In the genomic region with DNA sequence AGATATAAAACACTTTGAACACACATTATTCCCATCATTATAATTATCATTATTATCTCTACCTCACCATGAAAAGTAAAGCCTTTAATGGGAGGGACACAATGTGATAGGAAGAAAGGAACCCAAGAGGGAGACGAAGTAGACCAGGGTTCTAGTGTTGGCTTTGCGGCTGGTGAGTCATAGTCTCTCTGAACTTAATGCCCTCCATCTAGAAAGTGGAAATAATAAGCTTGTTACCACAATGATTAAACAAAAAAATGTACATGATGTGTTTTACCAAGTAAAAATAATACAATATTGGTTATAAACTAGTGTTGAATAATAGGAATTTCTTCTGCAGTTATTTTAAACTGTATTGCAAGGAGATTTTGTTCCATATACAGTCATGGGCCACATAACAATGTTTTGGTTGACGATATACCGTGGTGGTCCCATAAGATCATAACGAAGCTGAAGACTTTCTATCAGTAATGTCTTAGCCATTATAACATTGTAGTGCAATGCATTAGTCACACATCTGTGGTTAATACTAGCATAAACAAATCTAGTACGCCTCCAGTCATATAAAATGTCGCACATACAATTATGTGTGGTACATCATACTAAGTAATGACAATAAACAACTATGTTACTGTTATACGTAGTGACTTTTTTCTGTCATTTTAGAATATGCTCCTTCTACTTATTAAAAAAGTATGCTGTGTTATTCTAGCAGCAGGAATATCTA, we compare ENCODE assay signal across 18 cellular contexts.
DNase-seq lines count a peak whose midpoint lies in the region; FAIRE-seq and TF ChIP-seq lines count a peak whose summit lies in the region.
"Had no signal": no experiment of that assay in that cellular context is flagged by ENCODE, and none has a peak within 500 bp of the region (broad histone marks: within the 10 kb centered on the region; RNA-seq: fewer than 3 reads in every experiment).

No MANE protein-coding gene starts in this region.

- DNase-seq in DMS153 treated with DMSO at 0.1 percent for 48 hours (lab: John Stamatoyannopoulos, UW; ENCODE audit: unreplicated experiment): peak; percentile 67
- DNase-seq in DMS153 (lab: John Stamatoyannopoulos, UW): no peak
- peak; percentile 6 for DNase-seq in MV-4-11 (lab: John Stamatoyannopoulos, UW)
- DNase-seq in mammary epithelial cell: peak; percentile 71
- DNase-seq in non-pigmented ciliary epithelial cell (ENCODE audit: low read depth): peak; percentile 50
- DNase-seq in GM19240 (ENCODE audit: insufficient read length, low spot score): no peak
- DNase-seq in small intestine: no peak
- DNase-seq in immature natural killer cell: no peak
- DNase-seq: activated CD4-positive, alpha-beta T cell treated with anti-CD3 and anti-CD28 coated beads, Interleukin-2, amount 10 ng/mL, durations not matched to agents 7 days and 5 days; activated naive CD4-positive, alpha-beta T cell; anterior cingulate cortex; C1 segment of cervical spinal cord; left lung; NCI-H524; stimulated activated CD4-positive, alpha-beta T cell treated with anti-CD3 and anti-CD28 coated beads, Interleukin-12 subunit alpha, Interleukin-12 subunit beta, amount 100 ng/mL, for 4 hours had no signal

- peaks cover 0 to 11% (median 7%) of the 10 kb centered on the region in 6 donors for H3K9me3 Mint-ChIP-seq in immature natural killer cell
- H3K9me3 Mint-ChIP-seq: GM23338 had no signal

- peaks cover 22% of the 10 kb centered on the region for H3K4me1 ChIP-seq in mammary epithelial cell (ENCODE audit: insufficient read depth, low read length)
- H3K4me1 ChIP-seq in small intestine (ENCODE audit: control insufficient read depth in 2 of 2, insufficient read depth in 1 of 2, low read depth in 1 of 2, low read length in 1 of 2): no peaks in the 10 kb centered on the region

- no peaks in the 10 kb centered on the region for H3K36me3 Mint-ChIP-seq in immature natural killer cell

- H3K36me3 ChIP-seq in mammary epithelial cell (ENCODE audit: insufficient read depth, low read length) (no peaks in the 10 kb centered on the region), small intestine (ENCODE audit: control insufficient read depth in 2 of 2, insufficient read depth in 2 of 2, low read length in 2 of 2) (no peaks in the 10 kb centered on the region)
- H3K36me3 ChIP-seq: left lung had no signal

- no peaks in the 10 kb centered on the region for H3K27me3 ChIP-seq in mammary epithelial cell (ENCODE audit: insufficient read depth, low read length)
- H3K27me3 ChIP-seq in small intestine (ENCODE audit: control insufficient read depth in 2 of 2, insufficient read depth in 2 of 2, low read length in 2 of 2): no peaks in the 10 kb centered on the region
- H3K27me3 ChIP-seq: left lung had no signal

- no TSS peak for BruUV-seq in mammary epithelial cell (replicated peaks; lab: Mats Ljungman, UMichigan)

- 46% methylated on average over 8 of the region's 8 CpGs for WGBS in mammary epithelial cell (ENCODE audit: low coverage, missing lambda C conversion rate)
- 75 to 84% (median 76%) methylated on average over 8 of the region's 8 CpGs for WGBS in small intestine, 3 donors

- H3K27ac Mint-ChIP-seq in immature natural killer cell: no peak overlapping the region
- H3K27ac Mint-ChIP-seq: activated CD4-positive, alpha-beta T cell treated with anti-CD3 and anti-CD28 coated beads, Interleukin-2, amount 10 ng/mL, durations not matched to agents 7 days and 5 days had no signal

- FAIRE-seq in small intestine (lab: Jason Lieb, UNC): no peak
- FAIRE-seq: frontal cortex had no signal

- peak overlapping the region; percentile 31 for H3K4me2 ChIP-seq in mammary epithelial cell (ENCODE audit: insufficient read depth, low read depth, low read length)
- H3K4me2 ChIP-seq: GM23338 had no signal

- intact Hi-C loops in mammary epithelial cell (cut with micrococcal nuclease): loop anchor here (10.0 kb wide), 2 partner anchors 120 to 360 kb away; no protein-coding TSS in a partner anchor

- TF ChIP-seq CTCF in mammary epithelial cell (conservative IDR thresholded peaks at IDR 0.05 in 1 of 2, IDR thresholded peaks at IDR 0.05 in 1 of 2; ENCODE audit: extremely low read depth in 1 of 2, insufficient read depth in 1 of 2, low read depth in 1 of 2, low read length in 2 of 2): no peak

- H3K27ac ChIP-seq in mammary epithelial cell (ENCODE audit: insufficient read depth, low read depth, low read length) (peak overlapping the region; percentile 48), small intestine (ENCODE audit: low read depth in 1 of 2, low read length in 1 of 2) (no peak overlapping the region)
- H3K27ac ChIP-seq: 22Rv1 had no signal

- CTCF ChIA-PET in mammary epithelial cell (lab: Charles Lee; ENCODE audit: low non-redundant PET): interaction anchor here (0.7 kb wide), 1 partner anchor 74 kb away, joined by 4 read pairs; no protein-coding TSS in a partner anchor

- no peak overlapping the region for H3K4me3 ChIP-seq in mammary epithelial cell (replicated peaks in 1 of 3; ENCODE audit: insufficient read depth in 1 of 3, low read depth in 2 of 3, low read length in 3 of 3)
- no peak overlapping the region for H3K4me3 ChIP-seq in small intestine (ENCODE audit: low read depth in 1 of 2, low read length in 2 of 2)
- H3K4me3 ChIP-seq: GM23338, left lung had no signal

- no peaks in the 10 kb centered on the region for H3K79me2 ChIP-seq in mammary epithelial cell (ENCODE audit: insufficient read depth, low read length)

- peaks cover 0 to 3% (median 2%) of the 10 kb centered on the region in 3 donors for H3K27me3 Mint-ChIP-seq in immature natural killer cell (ENCODE audit: low read depth in 3 of 3)
- H3K27me3 Mint-ChIP-seq: activated CD4-positive, alpha-beta T cell treated with anti-CD3 and anti-CD28 coated beads, Interleukin-2, amount 10 ng/mL, durations not matched to agents 7 days and 5 days had no signal

- H3K9ac ChIP-seq in mammary epithelial cell (ENCODE audit: insufficient read depth, low read length): no peak overlapping the region

- dilution Hi-C loops in mammary epithelial cell (cut with HindIII; ENCODE audit: low sequenced_read_pairs): no loop called here

- H3K4me3 Mint-ChIP-seq in immature natural killer cell: no peak overlapping the region
- H3K4me3 Mint-ChIP-seq: activated CD4-positive, alpha-beta T cell treated with anti-CD3 and anti-CD28 coated beads, Interleukin-2, amount 10 ng/mL, durations not matched to agents 7 days and 5 days; GM23338 had no signal

- H2AFZ ChIP-seq in mammary epithelial cell (ENCODE audit: low read depth, low read length): no peak overlapping the region
- H2AFZ ChIP-seq: GM23338 had no signal

- no peaks in the 10 kb centered on the region for H4K20me1 ChIP-seq in mammary epithelial cell (ENCODE audit: insufficient read depth, low read length)

- H3K9me3 ChIP-seq in mammary epithelial cell (replicated peaks; ENCODE audit: insufficient read depth, low read length): no peaks in the 10 kb centered on the region
- no peaks in the 10 kb centered on the region for H3K9me3 ChIP-seq in small intestine (ENCODE audit: control insufficient read depth, low read depth)
- H3K9me3 ChIP-seq: left lung had no signal

- no peaks in the 10 kb centered on the region for H3K4me1 Mint-ChIP-seq in immature natural killer cell
- H3K4me1 Mint-ChIP-seq: activated CD4-positive, alpha-beta T cell treated with anti-CD3 and anti-CD28 coated beads, Interleukin-2, amount 10 ng/mL, durations not matched to agents 7 days and 5 days had no signal

- in situ Hi-C loops in mammary epithelial cell (cut with MboI; ENCODE audit: low sequenced_read_pairs in 2 of 2): no loop called here

Comparison
In these comparisons a context has a peak if more than half of its experiments do, and no peak if none do; other contexts are left out.
1. DNase-seq: peak in DMS153 treated with DMSO at 0.1 percent for 48 hours (single experiment), MV-4-11 (single experiment), mammary epithelial cell (single experiment) and non-pigmented ciliary epithelial cell (single experiment); none in DMS153 (single experiment), GM19240 (single experiment), small intestine (single experiment) and immature natural killer cell (0 of 3).